ENCODE assay signal across 24 cellular contexts in genomic region chr5:144394036-144394435, GRCh38.
"Had no signal": no experiment of that assay in that cellular context is flagged by ENCODE, and none has a peak within 500 bp of the region (broad histone marks: within the 10 kb centered on the region; RNA-seq: fewer than 3 reads in every experiment).

No MANE protein-coding gene starts in this region.

- H3K4me2 ChIP-seq: hepatocyte had no signal

- ATAC-seq: foreskin keratinocyte; gastroesophageal sphincter; heart left ventricle; left lobe of liver; mucosa of descending colon; naive thymus-derived CD4-positive, alpha-beta T cell; stimulated activated memory B cell treated with anti-CD40 and anti-IgM and Interleukin-4, amounts not matched to agents 10 μg/mL and 1 μg/mL and 100 μg/mL, for 72 hours; stimulated activated naive CD8-positive, alpha-beta T cell treated with anti-CD3 and anti-CD28 coated beads, Interleukin-15, Interleukin-2, amounts not matched to agents 100 U/mL and 50 U/mL, for 24 hours had no signal

- H3K4me3 ChIP-seq: coronary artery, esophagus muscularis mucosa, gastroesophageal sphincter, heart left ventricle, hepatocyte, lung, mucosa of descending colon, prostate gland, right atrium auricular region, sigmoid colon, testis, tibial artery had no signal

- H2AFZ ChIP-seq: hepatocyte had no signal

- H3K79me2 ChIP-seq: hepatocyte had no signal

- H3K9me3 ChIP-seq: esophagus muscularis mucosa, gastroesophageal sphincter, heart left ventricle, mucosa of descending colon, prostate gland, right atrium auricular region, sigmoid colon, testis, tibial artery had no signal

- DNase-seq: dermis blood vessel endothelial cell; effector memory CD4-positive, alpha-beta T cell; foreskin keratinocyte; heart left ventricle; kidney; mesenchymal stem cell; mucosa of descending colon; naive thymus-derived CD4-positive, alpha-beta T cell; nucleus accumbens; sigmoid colon; stimulated activated CD4-positive, alpha-beta T cell treated with anti-CD3 and anti-CD28 coated beads, Interleukin-4, amount 100 ng/mL, for 4 hours; stimulated activated naive CD8-positive, alpha-beta T cell treated with anti-CD3 and anti-CD28 coated beads, Interleukin-15, Interleukin-2, amounts not matched to agents 100 U/mL and 50 U/mL, for 24 hours; substantia nigra; testis; tibial artery had no signal

- H3K4me1 ChIP-seq: esophagus muscularis mucosa, foreskin keratinocyte, gastroesophageal sphincter, heart left ventricle, prostate gland, right atrium auricular region, sigmoid colon, testis, tibial artery had no signal

- H3K27ac ChIP-seq: coronary artery, esophagus muscularis mucosa, foreskin keratinocyte, gastroesophageal sphincter, heart left ventricle, hepatocyte, prostate gland, right atrium auricular region, sigmoid colon, testis, tibial artery had no signal

- H3K27me3 ChIP-seq: esophagus muscularis mucosa, foreskin keratinocyte, gastroesophageal sphincter, heart left ventricle, hepatocyte, right atrium auricular region, sigmoid colon, testis, tibial artery had no signal

- H3K36me3 ChIP-seq: esophagus muscularis mucosa, gastroesophageal sphincter, heart left ventricle, prostate gland, right atrium auricular region, sigmoid colon, tibial artery had no signal
